ENCODE assay signal across 1 cellular context in genomic region chr16:67537636-67538591, GRCh38.
TF ChIP-seq lines count a peak whose summit lies in the region.

No MANE protein-coding gene starts in this region.

TF ChIP-seq in HepG2, 621 proteins besides CTCF, POLR2A, EP300 and RAD21 (continued from another document and continues in another):
- TF ChIP-seq CSRNP2 (CRISPR knock-in tag; conservative IDR thresholded peaks at IDR 0.05; ENCODE audit: low read depth) (no peak), FOXO4 (CRISPR knock-in tag; conservative IDR thresholded peaks at IDR 0.05) (no peak), HOXA9 (CRISPR knock-in tag; IDR thresholded peaks at IDR 0.05; ENCODE audit: borderline replicate concordance) (no peak), ZNF503 (CRISPR knock-in tag; IDR thresholded peaks at IDR 0.05) (0 out of 2 replicates have a peak, but pooled peaks have one; percentile 44), TRAFD1 (CRISPR knock-in tag; IDR thresholded peaks at IDR 0.05; ENCODE audit: borderline replicate concordance) (no peak), TIGD3 (CRISPR knock-in tag; IDR thresholded peaks at IDR 0.05; ENCODE audit: borderline replicate concordance) (no peak), ADNP (CRISPR knock-in tag; IDR thresholded peaks at IDR 0.05) (no peak), ZNF296 (CRISPR knock-in tag; conservative IDR thresholded peaks at IDR 0.05) (no peak), POGK (CRISPR knock-in tag; conservative IDR thresholded peaks at IDR 0.05) (no peak), HBP1 (CRISPR knock-in tag; IDR thresholded peaks at IDR 0.05; ENCODE audit: low read depth) (peak; percentile 58; the same call in 1 of the 2 replicates), TCF12 (IDR thresholded peaks at IDR 0.05) (no peak), TCF12 (CRISPR knock-in tag; IDR thresholded peaks at IDR 0.05) (no peak; the same call in 1 of the 2 replicates), BRD4 (CRISPR knock-in tag; IDR thresholded peaks at IDR 0.05) (no peak; the same call in 1 of the 2 replicates), ATF1 (CRISPR knock-in tag; IDR thresholded peaks at IDR 0.05) (no peak), MBNL3 (CRISPR knock-in tag; conservative IDR thresholded peaks at IDR 0.05) (no peak), THRA (CRISPR knock-in tag; IDR thresholded peaks at IDR 0.05; ENCODE audit: borderline replicate concordance) (peak; percentile 41; the same call in 1 of the 2 replicates), ZSCAN31 (CRISPR knock-in tag; IDR thresholded peaks at IDR 0.05; ENCODE audit: low read depth) (no peak), U2AF2 (IDR thresholded peaks at IDR 0.05; ENCODE audit: low read depth, low read length) (no peak), ZNF550 (CRISPR knock-in tag; IDR thresholded peaks at IDR 0.05; ENCODE audit: borderline replicate concordance) (no peak), MIER3 (CRISPR knock-in tag; IDR thresholded peaks at IDR 0.05; ENCODE audit: borderline replicate concordance) (no peak), DDIT3 (CRISPR knock-in tag; IDR thresholded peaks at IDR 0.05) (no peak), FOXK1 (CRISPR knock-in tag; IDR thresholded peaks at IDR 0.05; ENCODE audit: borderline replicate concordance, low read depth) (no peak), HIVEP1 (CRISPR knock-in tag; IDR thresholded peaks at IDR 0.05) (no peak), SOX5 (CRISPR knock-in tag; IDR thresholded peaks at IDR 0.05; ENCODE audit: borderline replicate concordance) (peak; percentile 18; the same call in 1 of the 2 replicates), ZNF124 (CRISPR knock-in tag; IDR thresholded peaks at IDR 0.05) (no peak), PHF8 (CRISPR knock-in tag; IDR thresholded peaks at IDR 0.05) (no peak), JDP2 (CRISPR knock-in tag; IDR thresholded peaks at IDR 0.05; ENCODE audit: borderline replicate concordance) (no peak), ZBTB10 (CRISPR knock-in tag; IDR thresholded peaks at IDR 0.05; ENCODE audit: borderline replicate concordance) (peak; percentile 52; the same call in 1 of the 2 replicates), ATF5 (CRISPR knock-in tag; IDR thresholded peaks at IDR 0.05; ENCODE audit: low read depth) (no peak), ARID5B (CRISPR knock-in tag; IDR thresholded peaks at IDR 0.05) (0 out of 2 replicates have a peak, but pooled peaks have one; percentile 1), FUBP1 (CRISPR knock-in tag; IDR thresholded peaks at IDR 0.05; ENCODE audit: borderline replicate concordance) (no peak)
